Comparison of ENCODE assay signal across 8 cellular contexts in the genomic region with DNA sequence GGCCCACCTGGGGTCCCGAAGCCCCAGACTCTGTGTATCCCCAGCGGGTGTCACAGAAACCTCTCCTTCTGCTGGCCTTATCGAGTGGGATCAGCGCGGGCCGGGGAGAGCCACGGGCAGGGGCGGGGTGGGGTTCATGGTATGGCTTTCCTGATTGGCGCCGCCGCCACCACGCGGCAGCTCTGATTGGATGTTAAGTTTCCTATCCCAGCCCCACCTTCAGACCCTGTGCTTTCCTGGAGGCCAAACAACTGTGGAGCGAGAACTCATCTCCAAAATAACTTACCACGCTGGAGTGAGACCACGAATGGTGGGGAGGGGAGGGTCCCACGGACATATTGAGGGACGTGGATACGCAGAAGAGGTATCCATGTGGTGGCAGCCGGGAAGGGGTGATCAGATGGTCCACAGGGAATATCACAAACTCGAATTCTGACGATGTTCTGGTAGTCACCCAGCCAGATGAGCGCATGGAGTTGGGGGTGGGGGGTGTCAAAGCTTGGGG. TPM values are rescaled to one million over a fixed set of nuclear protein-coding genes. Genes with fewer than 3 reads are reported as not detected.
DNase-seq lines count a peak whose midpoint lies in the region; TF ChIP-seq lines count a peak whose summit lies in the region.

No MANE protein-coding gene starts in this region.

- H3K27ac Mint-ChIP-seq in Calu3 (ENCODE audit: unreplicated experiment), result peak overlapping the region; percentile 77
- peak overlapping the region; percentile 67 for H3K27ac Mint-ChIP-seq in dendritic cell treated with granulocyte-macrophage colony-stimulating factor and Interleukin-4, amounts not matched to agents 40 ng/mL and 50 ng/mL, for 4 days
- H3K27ac Mint-ChIP-seq in neural progenitor cell, result no peak overlapping the region

- peaks cover 15% of the 10 kb centered on the region for H3K4me1 Mint-ChIP-seq in Calu3 (ENCODE audit: low read depth, unreplicated experiment)
- peaks cover 97% of the 10 kb centered on the region for H3K4me1 Mint-ChIP-seq in dendritic cell treated with granulocyte-macrophage colony-stimulating factor and Interleukin-4, amounts not matched to agents 40 ng/mL and 50 ng/mL, for 4 days (ENCODE audit: low read depth)
- H3K4me1 Mint-ChIP-seq in neural progenitor cell, result peaks cover 24% of the 10 kb centered on the region

- H3K4me1 ChIP-seq in neural progenitor cell, result peaks cover 14% of the 10 kb centered on the region

- no peak for TF ChIP-seq CTCF in Calu3 (IDR thresholded peaks at IDR 0.05; ENCODE audit: unreplicated experiment)
- TF ChIP-seq CTCF in neural progenitor cell (IDR thresholded peaks at IDR 0.05), result no peak

- no peak overlapping the region for H3K9ac ChIP-seq in neural progenitor cell

- H3K36me3 ChIP-seq in neural progenitor cell, result no peaks in the 10 kb centered on the region

- H3K27me3 Mint-ChIP-seq in Calu3 (ENCODE audit: unreplicated experiment) (peaks cover 29% of the 10 kb centered on the region), neural progenitor cell (ENCODE audit: insufficient read depth, low read depth) (peaks cover 79% of the 10 kb centered on the region)
- H3K27me3 Mint-ChIP-seq in dendritic cell treated with granulocyte-macrophage colony-stimulating factor and Interleukin-4, amounts not matched to agents 40 ng/mL and 50 ng/mL, for 4 days, result peaks cover 42% of the 10 kb centered on the region

- H2AFZ ChIP-seq in neural progenitor cell (replicated peaks), result no peak overlapping the region

- CTCF ChIA-PET in Calu3 (lab: Charles Lee), result interaction anchor here (1.0 to 1.2 kb wide), 3 partner anchors 11 to 100 kb away, joined by 3 to 5 read pairs (median 3); no protein-coding TSS in a partner anchor

- peaks cover 55% of the 10 kb centered on the region for H3K36me3 Mint-ChIP-seq in Calu3 (ENCODE audit: insufficient read depth, unreplicated experiment)
- peaks cover 38% of the 10 kb centered on the region for H3K36me3 Mint-ChIP-seq in dendritic cell treated with granulocyte-macrophage colony-stimulating factor and Interleukin-4, amounts not matched to agents 40 ng/mL and 50 ng/mL, for 4 days (ENCODE audit: low read depth)
- H3K36me3 Mint-ChIP-seq in neural progenitor cell, result no peaks in the 10 kb centered on the region

- peak overlapping the region; percentile 75 for H3K4me2 ChIP-seq in neural progenitor cell

- H3K9me3 Mint-ChIP-seq in Calu3 (ENCODE audit: low read depth, unreplicated experiment) (no peaks in the 10 kb centered on the region), neural progenitor cell (peaks cover 3% of the 10 kb centered on the region)
- H3K9me3 Mint-ChIP-seq in dendritic cell treated with granulocyte-macrophage colony-stimulating factor and Interleukin-4, amounts not matched to agents 40 ng/mL and 50 ng/mL, for 4 days, result no peaks in the 10 kb centered on the region

- intact Hi-C loops in Calu3 (cut with micrococcal nuclease; ENCODE audit: unreplicated experiment), result no loop called here
- intact Hi-C loops in dendritic cell treated with granulocyte-macrophage colony-stimulating factor and Interleukin-4, amounts not matched to agents 40 ng/mL and 50 ng/mL, for 4 days (cut with micrococcal nuclease), result no loop called here

- DNase-seq in Calu3 (peak; percentile 55), HS-5 (ENCODE audit: low read depth) (peak; percentile 63), SK-N-DZ (ENCODE audit: low spot score) (peak; percentile 53), neural progenitor cell (ENCODE audit: low spot score) (peak; percentile 76), cerebellar nuclear complex (lab: John Stamatoyannopoulos, UW) (no peak), H4 (ENCODE audit: low spot score) (no peak), COLO829 (ENCODE audit: low spot score) (no peak)

- H4K20me1 ChIP-seq in neural progenitor cell (ENCODE audit: low read depth), result peaks cover 46% of the 10 kb centered on the region

- peak overlapping the region; percentile 59 for H3K4me3 Mint-ChIP-seq in Calu3 (ENCODE audit: low read depth, unreplicated experiment)
- H3K4me3 Mint-ChIP-seq in dendritic cell treated with granulocyte-macrophage colony-stimulating factor and Interleukin-4, amounts not matched to agents 40 ng/mL and 50 ng/mL, for 4 days, result peak overlapping the region; percentile 73
- H3K4me3 Mint-ChIP-seq in neural progenitor cell, result peak overlapping the region; percentile 83

- H3F3A ChIP-seq in neural progenitor cell (ENCODE audit: low read depth), result peaks cover 63% of the 10 kb centered on the region

- H3K27ac ChIP-seq in neural progenitor cell, result no peak overlapping the region

- H3K27me3 ChIP-seq in neural progenitor cell, result peaks cover 88% of the 10 kb centered on the region

- peak overlapping the region; percentile 39 for H3K4me3 ChIP-seq in neural progenitor cell

- H3K79me2 ChIP-seq in neural progenitor cell (ENCODE audit: low read depth), result no peaks in the 10 kb centered on the region

- BruUV-seq in Calu3 (replicated peaks; lab: Mats Ljungman, UMichigan), result no TSS peak

- no peaks in the 10 kb centered on the region for H3K9me3 ChIP-seq in neural progenitor cell (ENCODE audit: low read depth)

RNA-seq across cellular contexts. Expression of gene ICAM5, which starts 1.0 kb away (rescaled TPM):
- total RNA-seq in Calu3 (2022), result 0.61 and 1.3 TPM in 2 replicates
- polyA plus RNA-seq in SK-N-DZ (2014; cell fraction: cytosol; rRNA removed), result 1.6 and 4.8 TPM in 2 replicates
- 7.7 and 13.4 TPM in 2 replicates for polyA plus RNA-seq in SK-N-DZ (2014; cell fraction: nucleus; rRNA removed)
- 0.46 TPM in 1 of 2 replicates, not detected in the other for total RNA-seq in neural progenitor cell (ENCODE audit: low replicate concordance)
- total RNA-seq in H4 (2014; rRNA removed; shearing (Covaris generic)), result 0.87 and 1.5 TPM in 2 replicates

RNA-seq across cellular contexts. Expression of gene ICAM4, which starts 2.0 kb away (rescaled TPM):
- total RNA-seq in Calu3 (2022), result 1.6 and 1.7 TPM in 2 replicates
- not detected in 2 replicates for polyA plus RNA-seq in SK-N-DZ (2014; cell fraction: cytosol; rRNA removed)
- not detected in 2 replicates for polyA plus RNA-seq in SK-N-DZ (2014; cell fraction: nucleus; rRNA removed)
- 0.15 TPM in 1 of 2 replicates, not detected in the other for total RNA-seq in neural progenitor cell (ENCODE audit: low replicate concordance)
- total RNA-seq in H4 (2014; rRNA removed; shearing (Covaris generic)), result 0.15 TPM in 1 of 2 replicates, not detected in the other

RNA-seq across cellular contexts. Expression of gene ICAM1, which starts 17.8 kb away (rescaled TPM):
- 91.0 and 147 TPM in 2 replicates for total RNA-seq in Calu3 (2022)
- polyA plus RNA-seq in SK-N-DZ (2014; cell fraction: cytosol; rRNA removed), result 0.16 TPM in 1 of 2 replicates, not detected in the other
- polyA plus RNA-seq in SK-N-DZ (2014; cell fraction: nucleus; rRNA removed), result not detected in 2 replicates
- total RNA-seq in neural progenitor cell (ENCODE audit: low replicate concordance), result 0.40 and 0.80 TPM in 2 replicates
- total RNA-seq in H4 (2014; rRNA removed; shearing (Covaris generic)), result 0.06 and 0.12 TPM in 2 replicates

RNA-seq across cellular contexts. Expression of gene ZGLP1, which starts 20.9 kb away (rescaled TPM):
- 4.6 and 7.0 TPM in 2 replicates for total RNA-seq in Calu3 (2022)
- polyA plus RNA-seq in SK-N-DZ (2014; cell fraction: cytosol; rRNA removed), result 1.6 and 2.4 TPM in 2 replicates
- 16.2 and 24.5 TPM in 2 replicates for polyA plus RNA-seq in SK-N-DZ (2014; cell fraction: nucleus; rRNA removed)
- total RNA-seq in neural progenitor cell (ENCODE audit: low replicate concordance), result 2.4 and 4.6 TPM in 2 replicates
- 0.18 and 1.8 TPM in 2 replicates for total RNA-seq in H4 (2014; rRNA removed; shearing (Covaris generic))

RNA-seq across cellular contexts. Expression of gene FDX2, which starts 27.1 kb away (rescaled TPM):
- total RNA-seq in Calu3 (2022), result 18.7 and 18.9 TPM in 2 replicates
- polyA plus RNA-seq in SK-N-DZ (2014; cell fraction: cytosol; rRNA removed), result 19.8 and 31.5 TPM in 2 replicates
- 34.2 and 43.1 TPM in 2 replicates for polyA plus RNA-seq in SK-N-DZ (2014; cell fraction: nucleus; rRNA removed)
- total RNA-seq in neural progenitor cell (ENCODE audit: low replicate concordance), result 7.4 and 11.4 TPM in 2 replicates
- total RNA-seq in H4 (2014; rRNA removed; shearing (Covaris generic)), result 23.6 and 40.0 TPM in 2 replicates

Comparison
In these comparisons a context has a peak if more than half of its experiments do, and no peak if none do; other contexts are left out.
1. DNase-seq: peak in Calu3 (single experiment), HS-5 (single experiment), SK-N-DZ (single experiment) and neural progenitor cell (single experiment); none in cerebellar nuclear complex (0 of 2), H4 (single experiment) and COLO829 (single experiment).
2. RNA of gene ICAM1, which starts 17.8 kb away (total RNA-seq): 91.0 to 147 TPM in Calu3; 0.40 to 0.80 TPM in neural progenitor cell and 0.06 to 0.12 TPM in H4; every median in the first group is over 10 times any median in the second.
3. Peak in every context shown above with its lines, with median percentiles within 50 percentile points of each other: H3K4me3 Mint-ChIP-seq.